14 cellular contexts compared by ENCODE assay signal in the genomic region with DNA sequence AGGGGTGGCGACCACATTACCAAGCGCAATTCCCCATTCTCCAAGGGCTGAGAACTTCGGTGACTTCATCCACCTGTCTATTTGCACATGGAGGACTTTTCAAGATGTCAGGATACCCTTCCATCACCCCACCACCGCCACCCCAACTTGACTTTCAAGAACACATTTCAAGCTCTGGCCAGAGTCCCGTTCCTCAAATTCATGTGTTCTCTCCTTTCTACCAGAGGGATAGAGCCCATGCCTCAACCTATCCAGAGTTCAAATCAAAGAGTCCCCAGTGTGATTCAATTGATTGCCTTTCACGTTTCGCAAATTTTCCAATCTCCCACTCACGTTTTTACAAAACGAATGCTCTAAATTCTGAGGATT. TPM values are rescaled to one million over a fixed set of nuclear protein-coding genes. Genes with fewer than 3 reads are reported as not detected.
DNase-seq lines count a peak whose midpoint lies in the region; TF ChIP-seq lines count a peak whose summit lies in the region.
"Had no signal": no experiment of that assay in that cellular context is flagged by ENCODE, and none has a peak within 500 bp of the region (broad histone marks: within the 10 kb centered on the region; RNA-seq: fewer than 3 reads in every experiment).

No MANE protein-coding gene starts in this region.

- no peak overlapping the region for H3K18ac ChIP-seq in H9 (ENCODE audit: insufficient read length, low read depth, low read length)

- H4K20me1 ChIP-seq in H9 (ENCODE audit: control insufficient read depth, insufficient read depth, insufficient read length), result no peaks in the 10 kb centered on the region

- H3K23me2 ChIP-seq in H9 (ENCODE audit: insufficient read length, low read depth, low read length, poor library complexity, severe bottlenecking), result peaks cover 28% of the 10 kb centered on the region

- H3K9me3 ChIP-seq in H9 (ENCODE audit: control insufficient read depth, low read depth, low read length) (no peaks in the 10 kb centered on the region), SJSA1 (replicated peaks) (no peaks in the 10 kb centered on the region), iPS-18a (ENCODE audit: control insufficient read depth, low read depth, low read length) (no peaks in the 10 kb centered on the region), sigmoid colon (no peaks in the 10 kb centered on the region)
- H3K9me3 ChIP-seq: HAP-1 had no signal

- H3K9ac ChIP-seq in H9 (ENCODE audit: extremely low read depth, insufficient read length, low read length) (no peak overlapping the region), iPS-18a (ENCODE audit: low read length) (no peak overlapping the region)

- no peak overlapping the region for H3K4ac ChIP-seq in H9 (ENCODE audit: low read depth, low read length)

- H4K5ac ChIP-seq in H9 (ENCODE audit: insufficient read length, low read depth, low read length), result no peak overlapping the region

- H2AK5ac ChIP-seq in H9 (ENCODE audit: insufficient read length, low read length), result no peak overlapping the region

- no peaks in the 10 kb centered on the region for H3K79me2 ChIP-seq in H9 (ENCODE audit: insufficient read depth, low read length)

- H2BK20ac ChIP-seq in H9 (ENCODE audit: low read depth, low read length, poor library complexity, severe bottlenecking), result no peak overlapping the region

- H3K27me3 Mint-ChIP-seq in H9 (ENCODE audit: low read depth), result peaks cover 100% of the 10 kb centered on the region

- peak overlapping the region; percentile 28 to 81; a peak in 4 of 5 replicates for H3K4me3 Mint-ChIP-seq in H9
- H3K4me3 Mint-ChIP-seq: activated naive CD4-positive, alpha-beta T cell treated with anti-CD3 and anti-CD28 coated beads for 36 hours had no signal

- H4K8ac ChIP-seq in H9 (replicated peaks; ENCODE audit: insufficient read length, low read depth, low read length), result no peak overlapping the region

- peaks cover 2% of the 10 kb centered on the region; the same call in 1 of the 2 replicates for H3K4me1 ChIP-seq in H9 (ENCODE audit: insufficient read depth, low read length)
- peaks cover 15% of the 10 kb centered on the region for H3K4me1 ChIP-seq in SJSA1 (replicated peaks)
- peaks cover 30% of the 10 kb centered on the region for H3K4me1 ChIP-seq in iPS-18a (ENCODE audit: control insufficient read depth, low read depth, low read length)
- peaks cover 0 to 53% (median 34%) of the 10 kb centered on the region in 4 donors for H3K4me1 ChIP-seq in sigmoid colon
- H3K4me1 ChIP-seq: HAP-1 had no signal

- peaks cover 0 to 2% of the 10 kb centered on the region in 2 experiments; a peak in 1 of 5 replicates for H3K9me3 Mint-ChIP-seq in H9
- H3K9me3 Mint-ChIP-seq: activated naive CD4-positive, alpha-beta T cell treated with anti-CD3 and anti-CD28 coated beads for 36 hours had no signal

- H3K36me3 Mint-ChIP-seq in H9 (ENCODE audit: insufficient read depth in 1 of 3, low read depth in 3 of 3), result no peaks in the 10 kb centered on the region; a peak in 1 of 7 replicates

- H3K4me1 Mint-ChIP-seq in H9, result peaks cover 39 to 55% of the 10 kb centered on the region in 2 experiments

- H3K4me3 ChIP-seq in SJSA1 (peak overlapping the region; percentile 11; the same call in 1 of the 2 replicates), iPS-18a (ENCODE audit: low read length) (peak overlapping the region; percentile 42), sigmoid colon (peak overlapping the region; percentile 2 to 52 (median 44))
- H3K4me3 ChIP-seq: HAP-1 had no signal

- no peak overlapping the region for H3K27ac ChIP-seq in H9 (ENCODE audit: insufficient read length, low read depth, low read length)
- H3K27ac ChIP-seq in SJSA1, result no peak overlapping the region
- H3K27ac ChIP-seq in iPS-18a (ENCODE audit: low read length), result no peak overlapping the region
- peak overlapping the region; percentile 61 to 93 (median 82) for H3K27ac ChIP-seq in sigmoid colon

- no peak for TF ChIP-seq EP300 in sigmoid colon (IDR thresholded peaks at IDR 0.05)

- no peak for TF ChIP-seq POLR2A in sigmoid colon (IDR thresholded peaks at IDR 0.05)

- H2AFZ ChIP-seq in H9 (ENCODE audit: low read length), result no peak overlapping the region

- H4K91ac ChIP-seq in H9 (ENCODE audit: insufficient read length, low read depth, low read length), result no peak overlapping the region

- H3K4me2 ChIP-seq in H9 (ENCODE audit: insufficient read depth, insufficient read length, low read length), result peak overlapping the region; percentile 48

- H2BK120ac ChIP-seq in H9 (ENCODE audit: low read depth, low read length, poor library complexity, severe bottlenecking), result no peak overlapping the region

- H2BK12ac ChIP-seq in H9 (ENCODE audit: insufficient read length, low read depth, low read length), result no peak overlapping the region

- in situ Hi-C loops in ACHN (cut with HindIII; ENCODE audit: low pct_ligation_motif_present, low pct_unique_long_range_greater_than_20kb, low sequenced_read_pairs), result no loop called here

- no peak overlapping the region for H3K56ac ChIP-seq in H9 (ENCODE audit: insufficient read length, low read depth, low read length)

- H3K23ac ChIP-seq in H9 (ENCODE audit: insufficient read length, low read depth, low read length), result no peak overlapping the region

- intact Hi-C loops in sigmoid colon (cut with DNase I), result no loop called here

- H3K27me3 ChIP-seq in H9 (ENCODE audit: insufficient read depth, low read length) (peaks cover 71% of the 10 kb centered on the region), SJSA1 (replicated peaks) (no peaks in the 10 kb centered on the region), iPS-18a (ENCODE audit: control insufficient read depth, insufficient read depth, low read length) (peaks cover 100% of the 10 kb centered on the region), sigmoid colon (peaks cover 45 to 99% (median 80%) of the 10 kb centered on the region in 3 donors)

- H2BK15ac ChIP-seq in H9 (ENCODE audit: low read depth, low read length), result no peak overlapping the region

- no peak overlapping the region for H3K14ac ChIP-seq in H9 (ENCODE audit: insufficient read depth, low read length)

- WGBS in H9 (ENCODE audit: extremely low coverage, insufficient read length, low lambda C conversion rate), result no CpG with 5 or more reads among the region's 9 CpGs
- WGBS in sigmoid colon, 2 donors, result 14 to 19% methylated on average over 9 of the region's 9 CpGs

- no peak for DNase-seq in H9
- DNase-seq in SJSA1 (ENCODE audit: low read depth in 1 of 2, low spot score in 2 of 2), result no peak
- DNase-seq in sigmoid colon, result no peak
- no peak for DNase-seq in RKO (ENCODE audit: low spot score)
- no peak for DNase-seq in ACHN
- no peak for DNase-seq in A172 (ENCODE audit: low spot score)
- DNase-seq: activated naive CD4-positive, alpha-beta T cell treated with anti-CD3 and anti-CD28 coated beads for 36 hours; central memory CD4-positive, alpha-beta T cell; NCI-H187 treated with DMSO at 0.1 percent for 48 hours; NCI-H748 treated with DMSO at 0.1 percent for 48 hours; SIG-M5 had no signal

- H3K79me1 ChIP-seq in H9 (ENCODE audit: insufficient read depth, low read depth, low read length, poor library complexity, severe bottlenecking), result no peaks in the 10 kb centered on the region

- no peak overlapping the region for H2BK5ac ChIP-seq in H9 (ENCODE audit: insufficient read length, low read length)

- H3T11ph ChIP-seq in H9 (ENCODE audit: low read length), result no peak overlapping the region

- H3K27ac Mint-ChIP-seq in H9, result no peak overlapping the region
- H3K27ac Mint-ChIP-seq: activated naive CD4-positive, alpha-beta T cell treated with anti-CD3 and anti-CD28 coated beads for 36 hours had no signal

- H3K36me3 ChIP-seq in SJSA1 (no peaks in the 10 kb centered on the region), iPS-18a (ENCODE audit: control insufficient read depth, low read depth, low read length) (no peaks in the 10 kb centered on the region), sigmoid colon (no peaks in the 10 kb centered on the region)
- H3K36me3 ChIP-seq: HAP-1 had no signal

- TF ChIP-seq CTCF in H9 (conservative IDR thresholded peaks at IDR 0.05), result no peak
- TF ChIP-seq CTCF in sigmoid colon (IDR thresholded peaks at IDR 0.05), result no peak

RNA-seq across cellular contexts. Expression of gene TCF21, which starts 4.4 kb away (rescaled TPM):
- total RNA-seq in H9 (2021), result not detected in 2 replicates
- total RNA-seq in SJSA1 (2014; rRNA removed; shearing (Covaris generic)), result 0.08 TPM in 1 of 2 replicates, not detected in the other
- total RNA-seq in sigmoid colon, result 10 to 100 TPM; 16.3 to 24.5 (median 21.3) TPM
- polyA plus RNA-seq in sigmoid colon, result 10 to 100 TPM in 1 of 3 donors, 1 to 10 TPM in 2; 3.1 to 10.8 (median 6.0) TPM
- total RNA-seq in A172 (2014; rRNA removed; shearing (Covaris generic)), result not detected in 2 replicates
- total RNA-seq: activated CD8-positive, alpha-beta memory T cell treated with anti-CD3 and anti-CD28 coated beads for 36 hours; activated naive CD4-positive, alpha-beta T cell treated with anti-CD3 and anti-CD28 coated beads for 36 hours had no signal

RNA-seq across cellular contexts. Expression of gene TBPL1, which starts 59.7 kb away (rescaled TPM):
- total RNA-seq in H9 (2021) (49.7 and 50.0 TPM in 2 replicates), sigmoid colon (10 to 100 TPM in 1 of 4 donors, 1 to 10 TPM in 3; 6.6 to 13.2 (median 8.4) TPM)
- 48.2 and 65.6 TPM in 2 replicates for total RNA-seq in SJSA1 (2014; rRNA removed; shearing (Covaris generic))
- polyA plus RNA-seq in sigmoid colon, result 10 to 100 TPM; 22.8 to 26.4 (median 26.2) TPM
- 31.1 and 32.3 TPM in 2 replicates for total RNA-seq in A172 (2014; rRNA removed; shearing (Covaris generic))

Comparison
In these comparisons a context has a peak if more than half of its experiments do, and no peak if none do; other contexts are left out.
1. H3K27ac ChIP-seq: peak in sigmoid colon (4 of 4); none in H9 (single experiment), SJSA1 (single experiment) and iPS-18a (single experiment).
2. RNA of gene TCF21, which starts 4.4 kb away (total RNA-seq): 16.3 to 24.5 TPM in sigmoid colon; 0.08 TPM in SJSA1, not detected in H9 and not detected in A172; every median in the first group is over 10 times any median in the second.
3. Peak in every context shown above with its lines, with median percentiles within 50 percentile points of each other: H3K4me3 ChIP-seq.